Comparison of ENCODE assay signal across 15 cellular contexts in genomic region chr2:198351647-198352046, GRCh38.
DNase-seq lines count a peak whose midpoint lies in the region; ATAC-seq and TF ChIP-seq lines count a peak whose summit lies in the region.
"Had no signal": no experiment of that assay in that cellular context is flagged by ENCODE, and none has a peak within 500 bp of the region (broad histone marks: within the 10 kb centered on the region; RNA-seq: fewer than 3 reads in every experiment).

No MANE protein-coding gene starts in this region.

- DNase-seq in COLO829 (ENCODE audit: low spot score) = peak; percentile 56
- DNase-seq in foreskin melanocyte = peak; percentile 62
- DNase-seq in medulla oblongata (ENCODE audit: extremely low spot score) = peak; percentile 74
- DNase-seq in superior temporal gyrus (ENCODE audit: extremely low spot score) = peak; percentile 66
- DNase-seq in body of pancreas = no peak
- DNase-seq in CD4-positive, alpha-beta T cell = no peak
- DNase-seq: 8988T; Caco-2; CD8-positive, alpha-beta memory T cell; GM23248 had no signal

- intact Hi-C loops in body of pancreas (cut with DNase I) = no loop called here
- intact Hi-C loops in CD4-positive, alpha-beta T cell (cut with DNase I, micrococcal nuclease) = no loop called here

- ATAC-seq in body of pancreas = no peak
- no peak for ATAC-seq in HG03469 (IDR thresholded peaks at IDR 0.05; ENCODE audit: unreplicated experiment)
- no peak for ATAC-seq in CD4-positive, alpha-beta T cell (ENCODE audit: poor library complexity)

- no peak overlapping the region for H3K27ac ChIP-seq in body of pancreas
- H3K27ac ChIP-seq in CD4-positive, alpha-beta T cell (ENCODE audit: low read depth, low read length) = no peak overlapping the region
- H3K27ac ChIP-seq: BLaER1 treated with 17β-estradiol and CSF1 and Interleukin-3, amounts not matched to agents 10 nM and 100 nM; GM23248; HL-60 had no signal

- H3K4me1 ChIP-seq in body of pancreas = no peaks in the 10 kb centered on the region
- H3K4me1 ChIP-seq: BLaER1 treated with 17β-estradiol and CSF1 and Interleukin-3, amounts not matched to agents 10 nM and 100 nM; Caco-2; HAP-1 had no signal

- H3K27me3 Mint-ChIP-seq in CD4-positive, alpha-beta T cell = peaks cover 30% of the 10 kb centered on the region

- WGBS in body of pancreas, 2 donors = 47 to 55% methylated on average over 4 of the region's 4 CpGs

- H3K4me3 ChIP-seq in body of pancreas = no peak overlapping the region
- H3K4me3 ChIP-seq: BLaER1 treated with 17β-estradiol and CSF1 and Interleukin-3, amounts not matched to agents 10 nM and 100 nM; GM23248; HAP-1 had no signal

- no peak overlapping the region for H3K4me3 Mint-ChIP-seq in CD4-positive, alpha-beta T cell
- H3K4me3 Mint-ChIP-seq: B cell; CD8-positive, alpha-beta memory T cell had no signal

- no peaks in the 10 kb centered on the region for H3K9me3 ChIP-seq in body of pancreas
- H3K9me3 ChIP-seq in CD4-positive, alpha-beta T cell (ENCODE audit: control insufficient read depth, low read length) = no peaks in the 10 kb centered on the region
- H3K9me3 ChIP-seq: BLaER1 treated with 17β-estradiol and CSF1 and Interleukin-3, amounts not matched to agents 10 nM and 100 nM; Caco-2; HAP-1 had no signal

- no peak for TF ChIP-seq POLR2A in body of pancreas (IDR thresholded peaks at IDR 0.05)

- POLR2A ChIA-PET in CD4-positive, alpha-beta T cell (lab: Charles Lee) = no interaction called here

- CTCF ChIA-PET in CD4-positive, alpha-beta T cell (lab: Charles Lee) = no interaction called here

- TF ChIP-seq CTCF in body of pancreas (IDR thresholded peaks at IDR 0.05) = no peak
- no peak for TF ChIP-seq CTCF in CD4-positive, alpha-beta T cell (IDR thresholded peaks at IDR 0.05)

- H3K4me1 Mint-ChIP-seq in CD4-positive, alpha-beta T cell (ENCODE audit: low read depth) = no peaks in the 10 kb centered on the region
- H3K4me1 Mint-ChIP-seq: B cell; CD8-positive, alpha-beta memory T cell had no signal

- H3K36me3 Mint-ChIP-seq in CD4-positive, alpha-beta T cell (ENCODE audit: low read depth) = no peaks in the 10 kb centered on the region
- H3K36me3 Mint-ChIP-seq: CD8-positive, alpha-beta memory T cell had no signal

- no peak overlapping the region for H3K27ac Mint-ChIP-seq in CD4-positive, alpha-beta T cell
- H3K27ac Mint-ChIP-seq: B cell; CD8-positive, alpha-beta memory T cell had no signal

- no peaks in the 10 kb centered on the region for H3K9me3 Mint-ChIP-seq in CD4-positive, alpha-beta T cell

- no peaks in the 10 kb centered on the region for H3K36me3 ChIP-seq in body of pancreas (replicated peaks in 1 of 2; ENCODE audit: insufficient read depth in 1 of 2, low read depth in 2 of 2)
- H3K36me3 ChIP-seq: BLaER1 treated with 17β-estradiol and CSF1 and Interleukin-3, amounts not matched to agents 10 nM and 100 nM; HAP-1 had no signal

- no peaks in the 10 kb centered on the region for H3K27me3 ChIP-seq in body of pancreas
- peaks cover 6% of the 10 kb centered on the region for H3K27me3 ChIP-seq in CD4-positive, alpha-beta T cell (ENCODE audit: control insufficient read depth, insufficient read depth, low read length)
- H3K27me3 ChIP-seq: BLaER1 treated with 17β-estradiol and CSF1 and Interleukin-3, amounts not matched to agents 10 nM and 100 nM had no signal

Comparison
In these comparisons a context has a peak if more than half of its experiments do, and no peak if none do; other contexts are left out.
1. DNase-seq: peak in COLO829 (single experiment), foreskin melanocyte (single experiment), medulla oblongata (single experiment) and superior temporal gyrus (single experiment); none in body of pancreas (0 of 4) and CD4-positive, alpha-beta T cell (0 of 10).